In genomic region chr10:17029581-17030271, GRCh38 we compare ENCODE assay signal across 8 cellular contexts.
A peak's percentile ranks its signal among the peaks of the same experiment; 100 is the strongest.
DNase-seq lines count a peak whose midpoint lies in the region; ATAC-seq and TF ChIP-seq lines count a peak whose summit lies in the region.

No MANE protein-coding gene starts in this region.

- peaks cover 11 to 26% of the 10 kb centered on the region in 2 donors for H3K4me1 ChIP-seq in adrenal gland (replicated peaks in 1 of 2)
- no peaks in the 10 kb centered on the region for H3K4me1 ChIP-seq in hepatocyte (ENCODE audit: insufficient read depth)
- H3K4me1 ChIP-seq in smooth muscle cell (ENCODE audit: low read depth): peaks cover 37% of the 10 kb centered on the region

- H3K36me3 ChIP-seq in adrenal gland (replicated peaks in 1 of 2): no peaks in the 10 kb centered on the region
- H3K36me3 ChIP-seq in hepatocyte (replicated peaks; ENCODE audit: insufficient read depth, low read depth): no peaks in the 10 kb centered on the region
- H3K36me3 ChIP-seq in smooth muscle cell (ENCODE audit: low read depth): no peaks in the 10 kb centered on the region

- ATAC-seq in HG03039 (IDR thresholded peaks at IDR 0.05; ENCODE audit: unreplicated experiment) (no peak), GM19395 (IDR thresholded peaks at IDR 0.05; ENCODE audit: unreplicated experiment) (no peak)

- H3K4me2 ChIP-seq in hepatocyte (peak overlapping the region; percentile 45), smooth muscle cell (peak overlapping the region; percentile 76)

- no peaks in the 10 kb centered on the region for H3K9me2 ChIP-seq in hepatocyte (replicated peaks; ENCODE audit: insufficient read depth)

- peak in 1 of 2 donors; percentile 4 for TF ChIP-seq POLR2A in adrenal gland (IDR thresholded peaks at IDR 0.05)

- peak overlapping the region; percentile 19; the same call in 1 of the 2 replicates for H3K4me3 ChIP-seq in HFF-Myc (replicated peaks; ENCODE audit: low read depth, low read length)
- H3K4me3 ChIP-seq in adrenal gland: peak overlapping the region in 1 of 4 donors; percentile 11
- H3K4me3 ChIP-seq in hepatocyte: no peak overlapping the region
- no peak overlapping the region for H3K4me3 ChIP-seq in smooth muscle cell

- WGBS in adrenal gland, 4 donors: 21 to 29% (median 25%) methylated on average over 9 of the region's 9 CpGs
- 53% methylated on average over 9 of the region's 9 CpGs for WGBS in hepatocyte (ENCODE audit: low lambda C conversion rate, missing lambda C conversion rate)
- WGBS in smooth muscle cell (ENCODE audit: low lambda C conversion rate): 6% methylated on average over 9 of the region's 9 CpGs

- H3K79me2 ChIP-seq in hepatocyte (no peaks in the 10 kb centered on the region), smooth muscle cell (ENCODE audit: low read depth) (no peaks in the 10 kb centered on the region)

- DNase-seq in HFF-Myc (ENCODE audit: extremely low read depth, low read depth): peak; percentile 84
- peak; percentile 21 to 81 (median 72) for DNase-seq in T-helper 2 cell
- DNase-seq in adrenal gland: peak; percentile 47 to 87 (median 78)
- peak; percentile 70 for DNase-seq in hepatocyte (ENCODE audit: low spot score)
- DNase-seq in smooth muscle cell (lab: John Stamatoyannopoulos, UW; ENCODE audit: unreplicated experiment): no peak
- no peak for DNase-seq in NAMALWA (ENCODE audit: low spot score)

- H4K20me1 ChIP-seq in hepatocyte (ENCODE audit: insufficient read depth, poor library complexity, severe bottlenecking) (no peaks in the 10 kb centered on the region), smooth muscle cell (ENCODE audit: low read depth) (no peaks in the 10 kb centered on the region)

- H3F3A ChIP-seq in smooth muscle cell (ENCODE audit: low read depth): peaks cover 26% of the 10 kb centered on the region

- peak overlapping the region; percentile 39 for H3K9ac ChIP-seq in smooth muscle cell (ENCODE audit: low read depth)

- intact Hi-C loops in adrenal gland (cut with DNase I): loop anchor here in 1 of 2 donors (10.0 kb wide), 1 partner anchor 165 kb away; no protein-coding TSS in a partner anchor

- H3K27me3 ChIP-seq in adrenal gland: no peaks in the 10 kb centered on the region
- no peaks in the 10 kb centered on the region for H3K27me3 ChIP-seq in hepatocyte
- H3K27me3 ChIP-seq in smooth muscle cell (ENCODE audit: low read depth): no peaks in the 10 kb centered on the region

- H3K9me3 ChIP-seq in adrenal gland (replicated peaks in 1 of 3) (no peaks in the 10 kb centered on the region), hepatocyte (ENCODE audit: low read depth) (no peaks in the 10 kb centered on the region), smooth muscle cell (replicated peaks; ENCODE audit: low read depth) (no peaks in the 10 kb centered on the region)

- H2AFZ ChIP-seq in hepatocyte (no peak overlapping the region), smooth muscle cell (ENCODE audit: low read depth) (no peak overlapping the region)

- H3K27ac ChIP-seq in adrenal gland (peak overlapping the region in 3 of 5 donors; percentile 22 to 66 (median 61)), hepatocyte (peak overlapping the region; percentile 28), smooth muscle cell (ENCODE audit: low read depth) (peak overlapping the region; percentile 99)

- TF ChIP-seq CTCF in HFF-Myc (IDR thresholded peaks at IDR 0.05; ENCODE audit: low read depth, low read length, missing control alignments) (no peak), adrenal gland (IDR thresholded peaks at IDR 0.05) (no peak), hepatocyte (IDR thresholded peaks at IDR 0.05; ENCODE audit: poor library complexity) (no peak), smooth muscle cell (IDR thresholded peaks at IDR 0.05; ENCODE audit: borderline replicate concordance, insufficient read depth, poor library complexity, severe bottlenecking) (no peak)

Comparison
In these comparisons a context has a peak if more than half of its experiments do, and no peak if none do; other contexts are left out.
1. DNase-seq: peak in HFF-Myc (single experiment), T-helper 2 cell (5 of 5), adrenal gland (7 of 7) and hepatocyte (single experiment); none in smooth muscle cell (single experiment) and NAMALWA (single experiment).
2. H3K27ac ChIP-seq: peak in every context shown above with its lines; median percentile 99 in smooth muscle cell; 61 in adrenal gland; 28 in hepatocyte.